ENCODE assay signal across 15 cellular contexts in the genomic region with DNA sequence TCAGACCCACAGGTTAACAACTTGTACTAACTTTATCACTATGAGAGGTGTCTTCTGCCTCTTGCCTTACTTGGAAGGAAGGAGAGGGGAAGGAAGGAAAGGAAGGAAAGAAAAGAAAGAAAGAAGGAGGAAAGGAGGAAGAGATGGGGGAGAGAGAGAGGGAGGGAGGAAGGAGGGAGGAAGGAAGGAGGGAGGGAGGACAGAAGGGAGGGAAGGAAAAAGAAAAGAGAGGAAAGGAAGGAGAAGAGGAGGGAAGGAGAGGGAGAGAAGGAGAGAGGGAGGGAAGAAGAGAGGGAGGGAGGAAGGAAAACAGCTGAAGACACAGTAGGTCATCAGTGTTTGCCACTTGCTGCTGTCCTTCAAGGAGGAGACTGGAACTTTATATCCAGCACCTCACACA. TPM values are rescaled to one million over a fixed set of nuclear protein-coding genes. Genes with fewer than 3 reads are reported as not detected.
A peak's percentile ranks its signal among the peaks of the same experiment; 100 is the strongest.
DNase-seq lines count a peak whose midpoint lies in the region; ATAC-seq, FAIRE-seq and TF ChIP-seq lines count a peak whose summit lies in the region.
"Had no signal": no experiment of that assay in that cellular context is flagged by ENCODE, and none has a peak within 500 bp of the region (broad histone marks: within the 10 kb centered on the region; RNA-seq: fewer than 3 reads in every experiment).

No MANE protein-coding gene starts in this region.

- no peaks in the 10 kb centered on the region for H3K36me3 Mint-ChIP-seq in stimulated activated effector memory CD8-positive, alpha-beta T cell treated with anti-CD3 and anti-CD28 coated beads, Interleukin-12 subunit alpha, Interleukin-12 subunit beta, amount 100 ng/mL, for 72 hours

- H3K36me3 ChIP-seq in HepG2 (replicated peaks in 1 of 2; ENCODE audit: control insufficient read depth in 1 of 2, insufficient read depth in 2 of 2, low read length in 2 of 2) = no peaks in the 10 kb centered on the region
- no peaks in the 10 kb centered on the region for H3K36me3 ChIP-seq in right lobe of liver
- no peaks in the 10 kb centered on the region for H3K36me3 ChIP-seq in Loucy (ENCODE audit: insufficient read depth, low read length)
- H3K36me3 ChIP-seq in endothelial cell of umbilical vein (ENCODE audit: control insufficient read depth in 2 of 2, extremely low read depth in 1 of 2, insufficient read depth in 2 of 2, low read length in 2 of 2) = no peaks in the 10 kb centered on the region
- no peaks in the 10 kb centered on the region for H3K36me3 ChIP-seq in transverse colon

- POLR2A ChIA-PET in HepG2 (lab: Yijun Ruan, JAX) = no interaction called here
- POLR2A ChIA-PET in endothelial cell of umbilical vein (lab: Charles Lee) = no interaction called here

- no peaks in the 10 kb centered on the region for H3K4me1 ChIP-seq in HepG2 (ENCODE audit: insufficient read depth, low read length)
- peaks cover 0 to 24% (median 9%) of the 10 kb centered on the region in 4 donors for H3K4me1 ChIP-seq in right lobe of liver
- peaks cover 32% of the 10 kb centered on the region for H3K4me1 ChIP-seq in Loucy (ENCODE audit: insufficient read depth, low read length, poor library complexity, severe bottlenecking)
- H3K4me1 ChIP-seq in endothelial cell of umbilical vein (ENCODE audit: control insufficient read depth, extremely low read depth, insufficient read depth, low read length) = peaks cover 6% of the 10 kb centered on the region
- peaks cover 4 to 39% (median 18%) of the 10 kb centered on the region in 4 donors for H3K4me1 ChIP-seq in transverse colon

- no TSS peak for BruUV-seq in HepG2 (replicated peaks; lab: Mats Ljungman, UMichigan)
- BruUV-seq in endothelial cell of umbilical vein (replicated peaks; lab: Mats Ljungman, UMichigan) = no TSS peak

- H3K9ac ChIP-seq in HepG2 (ENCODE audit: insufficient read depth, low read depth, low read length) (no peak overlapping the region), Loucy (ENCODE audit: low read depth, low read length, poor library complexity, severe bottlenecking) (peak overlapping the region; percentile 18), endothelial cell of umbilical vein (replicated peaks; ENCODE audit: extremely low read depth, insufficient read depth, low read length) (no peak overlapping the region)
- H3K9ac ChIP-seq: GM23248 had no signal

- intact Hi-C loops in HepG2 (cut with micrococcal nuclease; ENCODE audit: unreplicated experiment) (loop anchor here (1.0 to 10.0 kb wide), 3 partner anchors 320 to 770 kb away; partner anchors contain the start of gene NTPCR), right lobe of liver (cut with DNase I) (no loop called here), endothelial cell of umbilical vein (cut with micrococcal nuclease) (loop anchor here (1.0 to 5.0 kb wide), 4 partner anchors 157 to 606 kb away; no protein-coding TSS in a partner anchor), transverse colon (cut with DNase I; ENCODE audit: low total_unique reads) (loop anchor here (10.0 kb wide), 1 partner anchor 610 kb away; no protein-coding TSS in a partner anchor)

- TF ChIP-seq POLR2A in HepG2 (IDR thresholded peaks at IDR 0.05; ENCODE audit: insufficient read depth in 1 of 2, low read depth in 2 of 2, low read length in 2 of 2) (no peak), right lobe of liver (IDR thresholded peaks at IDR 0.05) (no peak), endothelial cell of umbilical vein (IDR thresholded peaks at IDR 0.05; ENCODE audit: low read depth, low read length) (no peak), transverse colon (IDR thresholded peaks at IDR 0.05) (no peak)

- H3K4me3 Mint-ChIP-seq in stimulated activated effector memory CD8-positive, alpha-beta T cell treated with anti-CD3 and anti-CD28 coated beads, Interleukin-12 subunit alpha, Interleukin-12 subunit beta, amount 100 ng/mL, for 72 hours = no peak overlapping the region
- H3K4me3 Mint-ChIP-seq: B cell, H9 had no signal

- peaks cover 8% of the 10 kb centered on the region for H3K4me1 Mint-ChIP-seq in stimulated activated effector memory CD8-positive, alpha-beta T cell treated with anti-CD3 and anti-CD28 coated beads, Interleukin-12 subunit alpha, Interleukin-12 subunit beta, amount 100 ng/mL, for 72 hours

- H3F3A ChIP-seq in Loucy (ENCODE audit: low read depth) = no peaks in the 10 kb centered on the region

- dilution Hi-C loops in endothelial cell of umbilical vein (cut with MboI; ENCODE audit: extremely low pct_ligation_motif_present, low sequenced_read_pairs) = no loop called here

- no peaks in the 10 kb centered on the region for H4K20me1 ChIP-seq in HepG2 (ENCODE audit: insufficient read depth, low read length)
- no peaks in the 10 kb centered on the region for H4K20me1 ChIP-seq in Loucy (ENCODE audit: insufficient read depth, low read length, poor library complexity, severe bottlenecking)
- no peaks in the 10 kb centered on the region for H4K20me1 ChIP-seq in endothelial cell of umbilical vein (replicated peaks; ENCODE audit: control insufficient read depth, extremely low read depth, insufficient read depth, low read length)

- H3K79me2 ChIP-seq in HepG2 (ENCODE audit: insufficient read depth, low read length) (no peaks in the 10 kb centered on the region), Loucy (ENCODE audit: insufficient read depth, low read length) (no peaks in the 10 kb centered on the region), endothelial cell of umbilical vein (ENCODE audit: control insufficient read depth, insufficient read depth, low read length) (no peaks in the 10 kb centered on the region)

- no peak overlapping the region for H2AFZ ChIP-seq in HepG2 (ENCODE audit: low read length)
- no peak overlapping the region for H2AFZ ChIP-seq in Loucy (ENCODE audit: low read length)
- peak overlapping the region; percentile 75 for H2AFZ ChIP-seq in endothelial cell of umbilical vein (ENCODE audit: low read depth, low read length)
- H2AFZ ChIP-seq: GM23248 had no signal

- ATAC-seq in HepG2 (no peak), right lobe of liver (no peak), HG03565 (IDR thresholded peaks at IDR 0.05; ENCODE audit: unreplicated experiment) (no peak)
- no peak for ATAC-seq in stimulated activated effector memory CD8-positive, alpha-beta T cell treated with anti-CD3 and anti-CD28 coated beads, Interleukin-12 subunit alpha, Interleukin-12 subunit beta, amount 100 ng/mL, for 72 hours

- in situ Hi-C loops in HepG2 (cut with HindIII; ENCODE audit: extremely low pct_ligation_motif_present, low pct_unique_long_range_greater_than_20kb) (loop anchor here (5.0 kb wide), 1 partner anchor 392 kb away; no protein-coding TSS in a partner anchor), transverse colon (cut with MboI; ENCODE audit: low pct_ligation_motif_present in 1 of 4, low pct_unique_long_range_greater_than_20kb in 1 of 4, low sequenced_read_pairs in 3 of 4) (loop anchor here (10.0 to 25.0 kb wide), 3 partner anchors 320 to 602 kb away; partner anchors contain the start of gene NTPCR (in 3 of the 4))

- H3K27me3 ChIP-seq in HepG2 (ENCODE audit: control insufficient read depth in 1 of 2, insufficient read depth in 2 of 2, low read length in 2 of 2) (peaks cover 0 to 23% of the 10 kb centered on the region in 2 experiments; a peak in 3 of 5 replicates), right lobe of liver (no peaks in the 10 kb centered on the region), Loucy (ENCODE audit: insufficient read depth, low read length, poor library complexity, severe bottlenecking) (no peaks in the 10 kb centered on the region), endothelial cell of umbilical vein (ENCODE audit: control insufficient read depth in 2 of 2, insufficient read depth in 2 of 2, low read length in 2 of 2) (no peaks in the 10 kb centered on the region), transverse colon (no peaks in the 10 kb centered on the region)

- no peaks in the 10 kb centered on the region for H3K9me2 ChIP-seq in Loucy (replicated peaks; ENCODE audit: low read depth, low read length)

- FAIRE-seq in HepG2 (lab: Jason Lieb, UNC) (no peak), endothelial cell of umbilical vein (lab: Jason Lieb, UNC) (no peak)

- H3K27ac ChIP-seq in HepG2 (ENCODE audit: extremely low read length, insufficient read depth, low read length) = no peak overlapping the region
- H3K27ac ChIP-seq in right lobe of liver = no peak overlapping the region
- H3K27ac ChIP-seq in endothelial cell of umbilical vein (ENCODE audit: insufficient read depth, low read depth, low read length) = no peak overlapping the region
- H3K27ac ChIP-seq in transverse colon = peak overlapping the region in 3 of 4 donors; percentile 9 to 66 (median 55)
- H3K27ac ChIP-seq: GM23248 had no signal

- H3K9me3 ChIP-seq in HepG2 (ENCODE audit: low read length) (no peaks in the 10 kb centered on the region), right lobe of liver (no peaks in the 10 kb centered on the region), Loucy (ENCODE audit: insufficient read depth, low read depth, low read length) (no peaks in the 10 kb centered on the region), endothelial cell of umbilical vein (replicated peaks; ENCODE audit: control insufficient read depth, insufficient read depth, low read length) (no peaks in the 10 kb centered on the region), transverse colon (no peaks in the 10 kb centered on the region)

- CTCF ChIA-PET in HepG2 (lab: Yijun Ruan, JAX; ENCODE audit: low intra/inter-chr PET ratio, low total read pairs) (interaction anchor here (1.6 to 1.9 kb wide), 3 partner anchors 390 to 606 kb away, joined by 9 to 15 read pairs (median 11); no protein-coding TSS in a partner anchor), endothelial cell of umbilical vein (lab: Charles Lee) (interaction anchor here (1.2 to 2.0 kb wide), 5 partner anchors 317 to 606 kb away, joined by 3 to 9 read pairs (median 5); no protein-coding TSS in a partner anchor)

- no peaks in the 10 kb centered on the region for H3K9me1 ChIP-seq in endothelial cell of umbilical vein (replicated peaks; ENCODE audit: control insufficient read depth, extremely low read depth, insufficient read depth, low read length)

- no peak for TF ChIP-seq RAD21 in HepG2 (CRISPR knock-in tag; IDR thresholded peaks at IDR 0.05)

- no peaks in the 10 kb centered on the region for H3K9me3 Mint-ChIP-seq in stimulated activated effector memory CD8-positive, alpha-beta T cell treated with anti-CD3 and anti-CD28 coated beads, Interleukin-12 subunit alpha, Interleukin-12 subunit beta, amount 100 ng/mL, for 72 hours
- H3K9me3 Mint-ChIP-seq: CD4-positive, alpha-beta T cell; H9 had no signal

- no peak for TF ChIP-seq EP300 in HepG2 (IDR thresholded peaks at IDR 0.05; ENCODE audit: low read depth in 2 of 2, low read length in 2 of 2)
- no peak for TF ChIP-seq EP300 in HepG2 (CRISPR knock-in tag; IDR thresholded peaks at IDR 0.05; ENCODE audit: borderline replicate concordance)
- no peak for TF ChIP-seq EP300 in transverse colon (IDR thresholded peaks at IDR 0.05; ENCODE audit: low read depth)

- no peak for TF ChIP-seq CTCF in HepG2 (CRISPR knock-in tag; IDR thresholded peaks at IDR 0.05)
- TF ChIP-seq CTCF in right lobe of liver (IDR thresholded peaks at IDR 0.05) = no peak
- no peak for TF ChIP-seq CTCF in Loucy (conservative IDR thresholded peaks at IDR 0.05; ENCODE audit: low read length)
- no peak for TF ChIP-seq CTCF in endothelial cell of umbilical vein (IDR thresholded peaks at IDR 0.05; ENCODE audit: extremely low read depth in 1 of 2, insufficient read depth in 1 of 2, low read depth in 1 of 2, low read length in 2 of 2)
- no peak for TF ChIP-seq CTCF in transverse colon (IDR thresholded peaks at IDR 0.05)

- H3K4me2 ChIP-seq in HepG2 (ENCODE audit: low read depth, low read length) = no peak overlapping the region
- no peak overlapping the region for H3K4me2 ChIP-seq in Loucy (ENCODE audit: low read depth, low read length, poor library complexity, severe bottlenecking)
- no peak overlapping the region for H3K4me2 ChIP-seq in endothelial cell of umbilical vein (ENCODE audit: insufficient read depth, low read length)

- DNase-seq in HepG2 (ENCODE audit: low spot score) (no peak), right lobe of liver (no peak), endothelial cell of umbilical vein (ENCODE audit: low read depth, low spot score) (no peak), transverse colon (no peak), medulla oblongata (ENCODE audit: extremely low spot score) (no peak)
- DNase-seq in stimulated activated effector memory CD8-positive, alpha-beta T cell treated with anti-CD3 and anti-CD28 coated beads, Interleukin-12 subunit alpha, Interleukin-12 subunit beta, amount 100 ng/mL, for 72 hours (ENCODE audit: low spot score in 2 of 2) = no peak
- DNase-seq: 8988T; Calu3; CD4-positive, alpha-beta T cell; H9 had no signal

- H3K4me3 ChIP-seq in HepG2 (replicated peaks in 1 of 3; ENCODE audit: insufficient read depth in 1 of 3, low read depth in 2 of 3, low read length in 3 of 3) (no peak overlapping the region), right lobe of liver (no peak overlapping the region), Loucy (ENCODE audit: low read length, poor library complexity, severe bottlenecking) (no peak overlapping the region), endothelial cell of umbilical vein (replicated peaks in 1 of 3; ENCODE audit: insufficient read depth in 1 of 3, low read depth in 1 of 3, low read length in 3 of 3) (no peak overlapping the region), transverse colon (no peak overlapping the region)
- H3K4me3 ChIP-seq: GM12878, GM23248 had no signal

- H3K27ac Mint-ChIP-seq in stimulated activated effector memory CD8-positive, alpha-beta T cell treated with anti-CD3 and anti-CD28 coated beads, Interleukin-12 subunit alpha, Interleukin-12 subunit beta, amount 100 ng/mL, for 72 hours = no peak overlapping the region
- H3K27ac Mint-ChIP-seq: B cell; CD4-positive, alpha-beta T cell; H9 had no signal

RNA-seq across cellular contexts. Expression of gene SIPA1L2, which starts 5.3 kb away (rescaled TPM):
- total RNA-seq in HepG2 (2016; rRNA removed; fragmentation: Illumina TruSeq; extraction: Trizol) (0.03 TPM in 1 of 2 replicates, not detected in the other), right lobe of liver (10 to 100 TPM in 4 of 6 experiments, 1 to 10 TPM in 2; 3.7 to 22.8 (median 10.7) TPM), endothelial cell of umbilical vein (12.8 and 14.2 TPM in 2 replicates), transverse colon (100 to 1,000 TPM in 2 of 4 donors, 10 to 100 TPM in 2; 63.0 to 144 (median 97.8) TPM)
- not detected in 2 replicates for total RNA-seq in HepG2 (2016; cell fraction: cytosol; rRNA removed; fragmentation: Illumina TruSeq; extraction: Trizol; ENCODE audit: low read depth)
- not detected in 2 replicates for total RNA-seq in HepG2 (2016; cell fraction: insoluble cytoplasmic fraction; rRNA removed; fragmentation: Illumina TruSeq; extraction: Trizol)
- total RNA-seq in HepG2 (2016; cell fraction: membrane; rRNA removed; fragmentation: Illumina TruSeq; extraction: Trizol) = 0.03 TPM in 1 of 2 replicates, not detected in the other
- total RNA-seq in HepG2 (2016; cell fraction: nucleus; rRNA removed; fragmentation: Illumina TruSeq; extraction: Trizol) = not detected in 2 replicates
- polyA plus RNA-seq in HepG2 (2011; rRNA removed) (0.01 and 0.03 TPM in 2 replicates), endothelial cell of umbilical vein (3.6 TPM in 2 replicates)
- 0.01 TPM in 1 of 2 replicates, not detected in the other for polyA plus RNA-seq in HepG2 (2011; cell fraction: cytosol; rRNA removed)
- polyA plus RNA-seq in HepG2 (2011; cell fraction: nucleus; rRNA removed) = 0.05 TPM in 1 of 2 replicates, not detected in the other
- polyA plus RNA-seq in HepG2 (2012) = not detected in 2 replicates
- not detected in 2 replicates for polyA plus RNA-seq in HepG2 (2016; cell fraction: cytosol; fragmentation: Illumina TruSeq; extraction: Trizol; ENCODE audit: low read depth)
- polyA plus RNA-seq in HepG2 (2016; cell fraction: insoluble cytoplasmic fraction; fragmentation: Illumina TruSeq; extraction: Trizol; ENCODE audit: low read depth) = not detected in 2 replicates
- polyA plus RNA-seq in HepG2 (2016; cell fraction: membrane; fragmentation: Illumina TruSeq; extraction: Trizol; ENCODE audit: low read depth) = not detected in 2 replicates
- not detected in 2 replicates for polyA plus RNA-seq in HepG2 (2016; cell fraction: nucleus; fragmentation: Illumina TruSeq; extraction: Trizol; ENCODE audit: insufficient read depth, low read depth)
- 0.77 TPM in 1 of 2 replicates, not detected in the other for polyA minus RNA-seq in HepG2 (2011; rRNA and poly(A)+ RNA removed; ENCODE audit: low replicate concordance)
- not detected in 2 replicates for polyA minus RNA-seq in HepG2 (2011; cell fraction: cytosol; rRNA and poly(A)+ RNA removed)
- not detected in 2 replicates for polyA minus RNA-seq in HepG2 (2011; cell fraction: nucleus; rRNA and poly(A)+ RNA removed)
- 3.5 and 3.7 TPM in 2 replicates for polyA plus RNA-seq in endothelial cell of umbilical vein (2011; cell fraction: cytosol; rRNA removed)
- polyA plus RNA-seq in endothelial cell of umbilical vein (2011; cell fraction: nucleus; rRNA removed) = 10.2 and 11.9 TPM in 2 replicates
- polyA plus RNA-seq in endothelial cell of umbilical vein (2012) = 6.8 and 9.4 TPM in 2 replicates
- polyA minus RNA-seq in endothelial cell of umbilical vein = 9.0 and 15.3 TPM in 2 replicates
- 0.72 TPM for polyA minus RNA-seq in endothelial cell of umbilical vein (2011; cell fraction: cytosol; rRNA and poly(A)+ RNA removed)
- 15.0 and 18.6 TPM in 2 replicates for polyA minus RNA-seq in endothelial cell of umbilical vein (2011; cell fraction: nucleus; rRNA and poly(A)+ RNA removed)

Comparison
In these comparisons a context has a peak if more than half of its experiments do, and no peak if none do; other contexts are left out.
1. RNA of gene SIPA1L2, which starts 5.3 kb away (total RNA-seq): 63.0 to 144 TPM in transverse colon, 12.8 to 14.2 TPM in endothelial cell of umbilical vein and 3.7 to 22.8 TPM in right lobe of liver; 0.03 TPM in HepG2; every median in the first group is over 4 times any median in the second.
2. intact Hi-C loops: an anchor here in HepG2 (1.0 to 10.0 kb wide), endothelial cell of umbilical vein (1.0 to 5.0 kb wide) and transverse colon (10.0 kb wide); none called in right lobe of liver.
3. H3K27ac ChIP-seq: peak in transverse colon (3 of 4); none in HepG2 (single experiment), right lobe of liver (0 of 3) and endothelial cell of umbilical vein (single experiment).